Comparison of ENCODE assay signal across 32 cellular contexts in genomic region chr5:43354774-43355173, GRCh38. TPM values are rescaled to one million over a fixed set of nuclear protein-coding genes. Genes with fewer than 3 reads are reported as not detected.
"Had no signal": no experiment of that assay in that cellular context is flagged by ENCODE, and none has a peak within 500 bp of the region (broad histone marks: within the 10 kb centered on the region; RNA-seq: fewer than 3 reads in every experiment).

No MANE protein-coding gene starts in this region.

- H3K27me3 ChIP-seq: adrenal gland, body of pancreas, cardiac muscle cell, colonic mucosa, foreskin keratinocyte, gastrocnemius medialis had no signal

- H3K27ac ChIP-seq: adrenal gland, body of pancreas, cardiac muscle cell, colonic mucosa, foreskin keratinocyte, gastrocnemius medialis, heart left ventricle, WERI-Rb-1 had no signal

- H3K4me1 ChIP-seq: adrenal gland, body of pancreas, colonic mucosa, foreskin keratinocyte, gastrocnemius medialis had no signal

- DNase-seq: activated B cell treated with CpG ODN at 0.5 μM for 24 hours; activated CD4-positive, alpha-beta memory T cell treated with anti-CD3 and anti-CD28 coated beads for 36 hours; activated CD4-positive, alpha-beta T cell treated with anti-CD3 and anti-CD28 coated beads for 48 hours; activated CD8-positive, alpha-beta memory T cell treated with anti-CD3 and anti-CD28 coated beads, Interleukin-2, amount 10 ng/mL, durations not matched to agents 7 days and 5 days; activated CD8-positive, alpha-beta memory T cell treated with anti-CD3 and anti-CD28 coated beads, Interleukin-2, amount 50 U/mL, for 4 hours; activated CD8-positive, alpha-beta T cell treated with anti-CD3 and anti-CD28 coated beads, Interleukin-2, amount 10 ng/mL, durations not matched to agents 7 days and 5 days; activated effector memory CD4-positive, alpha-beta T cell treated with anti-CD3 and anti-CD28 coated beads, Interleukin-2, amount 50 U/mL, for 16 hours; activated naive CD4-positive, alpha-beta T cell treated with anti-CD3 and anti-CD28 coated beads for 36 hours; activated naive CD8-positive, alpha-beta T cell treated with anti-CD3 and anti-CD28 coated beads for 36 hours; activated naive CD8-positive, alpha-beta T cell treated with anti-CD3 and anti-CD28 coated beads, Interleukin-2, amount 50 U/mL, for 24 hours; activated T-cell treated with anti-CD3 and anti-CD28 coated beads, Interleukin-2, amount 50 U/mL, for 1 hour; activated T-cell treated with anti-CD3 and anti-CD28 coated beads, Interleukin-2, amount 50 U/mL, for 48 hours; adrenal gland; amygdala; aorta; body of pancreas; central memory CD4-positive, alpha-beta T cell; cerebellar nuclear complex; colonic mucosa; effector CD8-positive, alpha-beta T cell; gastrocnemius medialis; glutamatergic neuron; heart left ventricle; SW 1271; T-cell; T1000; WERI-Rb-1 had no signal

- H3K36me3 ChIP-seq: adrenal gland, cardiac muscle cell, colonic mucosa, gastrocnemius medialis, heart left ventricle, WERI-Rb-1 had no signal

- H3K9me3 ChIP-seq: body of pancreas, colonic mucosa, gastrocnemius medialis had no signal

- ATAC-seq: activated CD4-positive, CD25-positive, alpha-beta regulatory T cell treated with anti-CD3 and anti-CD28 coated beads, Interleukin-2, amount 50 U/mL, for 24 hours; activated CD8-positive, alpha-beta memory T cell treated with anti-CD3 and anti-CD28 coated beads, Interleukin-2, amount 10 ng/mL, durations not matched to agents 7 days and 5 days; activated CD8-positive, alpha-beta T cell treated with anti-CD3 and anti-CD28 coated beads, Interleukin-2, amount 10 ng/mL, durations not matched to agents 7 days and 5 days; activated naive CD8-positive, alpha-beta T cell treated with anti-CD3 and anti-CD28 coated beads, Interleukin-2, amount 50 U/mL, for 24 hours; body of pancreas; foreskin keratinocyte; gastrocnemius medialis; heart left ventricle; T-cell had no signal

- FAIRE-seq: endometrium, endothelial cell of umbilical vein had no signal

- H3K4me3 ChIP-seq: adrenal gland, body of pancreas, cardiac muscle cell, colonic mucosa, gastrocnemius medialis, heart left ventricle had no signal

RNA-seq across cellular contexts. Expression of gene CCL28, which starts 57.4 kb away (rescaled TPM):
- total RNA-seq: cardiac muscle cell had no signal
- polyA plus RNA-seq: cardiac muscle cell had no signal
